Comparison of ENCODE assay signal across 13 cellular contexts in the genomic region with DNA sequence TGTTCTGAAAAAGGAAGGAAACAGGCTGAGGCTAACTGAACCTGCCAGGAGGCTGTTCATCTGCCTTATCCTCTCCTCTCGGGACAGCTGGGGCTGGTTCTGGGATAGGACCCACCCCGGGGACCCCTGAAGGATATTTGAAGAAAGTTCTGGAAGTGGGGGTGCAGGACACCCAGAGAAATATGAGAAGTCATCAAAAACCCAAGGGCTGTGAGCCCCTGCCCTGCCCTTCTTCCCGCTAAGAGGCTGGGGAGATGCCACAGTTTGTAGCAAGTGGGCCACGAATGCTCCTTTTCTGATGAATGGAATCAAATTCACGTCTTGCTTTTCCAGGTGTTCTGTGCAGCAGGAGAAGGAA. TPM values are rescaled to one million over a fixed set of nuclear protein-coding genes. Genes with fewer than 3 reads are reported as not detected.
DNase-seq lines count a peak whose midpoint lies in the region; TF ChIP-seq lines count a peak whose summit lies in the region.
"Had no signal": no experiment of that assay in that cellular context is flagged by ENCODE, and none has a peak within 500 bp of the region (broad histone marks: within the 10 kb centered on the region; RNA-seq: fewer than 3 reads in every experiment).

No MANE protein-coding gene starts in this region.

- H3K4me1 Mint-ChIP-seq in endodermal cell, result peaks cover 7% of the 10 kb centered on the region
- no peaks in the 10 kb centered on the region for H3K4me1 Mint-ChIP-seq in HFFc6 (ENCODE audit: low read depth)

- peaks cover 6% of the 10 kb centered on the region for H3K36me3 Mint-ChIP-seq in endodermal cell (ENCODE audit: low read depth)
- H3K36me3 Mint-ChIP-seq in HFFc6 (ENCODE audit: low read depth), result no peaks in the 10 kb centered on the region

- H3K4me3 Mint-ChIP-seq in endodermal cell (no peak overlapping the region), HFFc6 (no peak overlapping the region)
- H3K4me3 Mint-ChIP-seq: CD4-positive, CD25-positive, alpha-beta regulatory T cell had no signal

- H3K27ac ChIP-seq in endodermal cell (ENCODE audit: low read depth, low read length), result no peak overlapping the region
- no peak overlapping the region for H3K27ac ChIP-seq in SJCRH30
- H3K27ac ChIP-seq in GM23248, result no peak overlapping the region
- H3K27ac ChIP-seq: BLaER1 treated with 17β-estradiol and CSF1 and Interleukin-3, amounts not matched to agents 10 nM and 100 nM had no signal

- H3K9me2 ChIP-seq in GM23248 (ENCODE audit: insufficient read depth), result no peaks in the 10 kb centered on the region

- H4K20me1 ChIP-seq in GM23248 (ENCODE audit: insufficient read depth), result no peaks in the 10 kb centered on the region

- H3K4me2 ChIP-seq in GM23248 (ENCODE audit: unreplicated experiment), result no peak overlapping the region
- H3K4me2 ChIP-seq: BLaER1 treated with 17β-estradiol and CSF1 and Interleukin-3, amounts not matched to agents 10 nM and 100 nM had no signal

- H3K9ac ChIP-seq in endodermal cell (ENCODE audit: extremely low read depth, low read length, poor library complexity, severe bottlenecking) (no peak overlapping the region), GM23248 (no peak overlapping the region)
- H3K9ac ChIP-seq: BLaER1 treated with 17β-estradiol and CSF1 and Interleukin-3, amounts not matched to agents 10 nM and 100 nM had no signal

- no peaks in the 10 kb centered on the region for H3F3A ChIP-seq in GM23248 (ENCODE audit: insufficient read depth)

- H2AFZ ChIP-seq in GM23248, result no peak overlapping the region

- H3K4me1 ChIP-seq in endodermal cell (ENCODE audit: control insufficient read depth, insufficient read depth, low read length), result peaks cover 5% of the 10 kb centered on the region
- H3K4me1 ChIP-seq in SJCRH30, result no peaks in the 10 kb centered on the region
- no peaks in the 10 kb centered on the region for H3K4me1 ChIP-seq in GM23248 (ENCODE audit: insufficient read depth)
- H3K4me1 ChIP-seq: BLaER1 treated with 17β-estradiol and CSF1 and Interleukin-3, amounts not matched to agents 10 nM and 100 nM had no signal

- 95 to 98% methylated on average over 5 of the region's 5 CpGs for WGBS in endodermal cell (ENCODE audit: insufficient coverage in 1 of 2, insufficient read length in 1 of 2), 2 experiments
- WGBS in GM23248 (ENCODE audit: low coverage in 1 of 2, low lambda C conversion rate in 2 of 2, missing lambda C conversion rate in 2 of 2), 2 experiments, result 87 to 92% methylated on average over 5 of the region's 5 CpGs

- peak; percentile 22 for DNase-seq in activated effector memory CD4-positive, alpha-beta T cell treated with anti-CD3 and anti-CD28 coated beads, Interleukin-2, amount 50 U/mL, for 16 hours
- no peak for DNase-seq in activated effector memory CD4-positive, alpha-beta T cell treated with Interleukin-2 at 50 U/mL for 16 hours
- DNase-seq in endodermal cell (peak; percentile 36), mesenteric fat pad (ENCODE audit: low spot score) (peak; percentile 60), SJCRH30 (no peak), HFFc6 (no peak), GM23248 (no peak)
- DNase-seq: ACHN; CD4-positive, CD25-positive, alpha-beta regulatory T cell; DMS53; GF-D8 had no signal

- in situ Hi-C loops in GM23248 (cut with MboI), result no loop called here

- H3K4me3 ChIP-seq in endodermal cell (ENCODE audit: low read length) (no peak overlapping the region), SJCRH30 (no peak overlapping the region), GM23248 (no peak overlapping the region)
- H3K4me3 ChIP-seq: BLaER1 treated with 17β-estradiol and CSF1 and Interleukin-3, amounts not matched to agents 10 nM and 100 nM had no signal

- H3K27me3 Mint-ChIP-seq in endodermal cell (ENCODE audit: insufficient read depth), result no peaks in the 10 kb centered on the region
- no peaks in the 10 kb centered on the region; the same call in 1 of the 2 replicates for H3K27me3 Mint-ChIP-seq in HFFc6 (ENCODE audit: insufficient read depth)
- H3K27me3 Mint-ChIP-seq: IgD-negative memory B cell had no signal

- H3K27ac Mint-ChIP-seq in endodermal cell, result no peak overlapping the region
- no peak overlapping the region for H3K27ac Mint-ChIP-seq in HFFc6
- H3K27ac Mint-ChIP-seq: CD4-positive, CD25-positive, alpha-beta regulatory T cell had no signal

- H3K79me2 ChIP-seq in GM23248 (ENCODE audit: insufficient read depth), result no peaks in the 10 kb centered on the region

- H3K36me3 ChIP-seq in endodermal cell (ENCODE audit: control insufficient read depth, insufficient read depth, low read length) (no peaks in the 10 kb centered on the region), SJCRH30 (no peaks in the 10 kb centered on the region), GM23248 (ENCODE audit: low read depth) (0 out of 2 replicates have a peak, but pooled peaks cover 6% of the 10 kb centered on the region)

- no peaks in the 10 kb centered on the region for H3K27me3 ChIP-seq in endodermal cell (ENCODE audit: control insufficient read depth, insufficient read depth, low read length, poor library complexity, severe bottlenecking)
- H3K27me3 ChIP-seq in SJCRH30, result no peaks in the 10 kb centered on the region
- no peaks in the 10 kb centered on the region for H3K27me3 ChIP-seq in GM23248 (replicated peaks; ENCODE audit: insufficient read depth)
- H3K27me3 ChIP-seq: BLaER1 treated with 17β-estradiol and CSF1 and Interleukin-3, amounts not matched to agents 10 nM and 100 nM had no signal

- H3K9me3 ChIP-seq in endodermal cell (ENCODE audit: control insufficient read depth, low read length) (no peaks in the 10 kb centered on the region), SJCRH30 (replicated peaks) (no peaks in the 10 kb centered on the region), GM23248 (ENCODE audit: low read depth) (no peaks in the 10 kb centered on the region)
- H3K9me3 ChIP-seq: BLaER1 treated with 17β-estradiol and CSF1 and Interleukin-3, amounts not matched to agents 10 nM and 100 nM had no signal

- H3K9me3 Mint-ChIP-seq in endodermal cell, result no peaks in the 10 kb centered on the region
- H3K9me3 Mint-ChIP-seq in HFFc6, result no peaks in the 10 kb centered on the region
- H3K9me3 Mint-ChIP-seq: CD4-positive, CD25-positive, alpha-beta regulatory T cell; IgD-negative memory B cell had no signal

- no peak for TF ChIP-seq CTCF in endodermal cell (conservative IDR thresholded peaks at IDR 0.05)
- no peak for TF ChIP-seq CTCF in HFFc6 (IDR thresholded peaks at IDR 0.05)

RNA-seq across cellular contexts. Expression of gene TMEM242, which starts 37.9 kb away (rescaled TPM):
- total RNA-seq in endodermal cell (10 to 100 TPM; 10.8 to 11.7 TPM), mesenteric fat pad (9.6 TPM)
- polyA plus RNA-seq in endodermal cell (2013, experiment 1 of 2), result 9.6 TPM
- polyA plus RNA-seq in endodermal cell (2013, experiment 2 of 2), result 7.7 TPM
- total RNA-seq in SJCRH30 (2014; rRNA removed; shearing (Covaris generic)), result 7.7 and 8.3 TPM in 2 replicates
- 10 to 100 TPM in 4 of 6 experiments, 1 to 10 TPM in 2; 9.4 to 12.8 (median 10.8) TPM for total RNA-seq in HFFc6 (2021; fragmentation: NEBNext Ultra II Directional; extraction: Animal tissue kit (Norgen Biotek cat#: 25700))
- 6.4 and 7.5 TPM in 2 replicates for total RNA-seq in GM23248 (2014; rRNA removed; shearing (Covaris generic))
- 14.5 TPM in 2 replicates for polyA plus RNA-seq in GM23248 (2016; fragmentation: Nextera tagmentation; extraction: Ambion mirVana)

Comparison
In these comparisons a context has a peak if more than half of its experiments do, and no peak if none do; other contexts are left out.
1. DNase-seq: peak in activated effector memory CD4-positive, alpha-beta T cell treated with anti-CD3 and anti-CD28 coated beads, Interleukin-2, amount 50 U/mL, for 16 hours (single experiment), endodermal cell (single experiment) and mesenteric fat pad (single experiment); none in activated effector memory CD4-positive, alpha-beta T cell treated with Interleukin-2 at 50 U/mL for 16 hours (single experiment), SJCRH30 (0 of 2), HFFc6 (single experiment) and GM23248 (single experiment).